23 cellular contexts compared by ENCODE assay signal in genomic region chr2:181483876-181484275, GRCh38. TPM values are rescaled to one million over a fixed set of nuclear protein-coding genes. Genes with fewer than 3 reads are reported as not detected.
DNase-seq lines count a peak whose midpoint lies in the region; ATAC-seq and TF ChIP-seq lines count a peak whose summit lies in the region.
"Had no signal": no experiment of that assay in that cellular context is flagged by ENCODE, and none has a peak within 500 bp of the region (broad histone marks: within the 10 kb centered on the region; RNA-seq: fewer than 3 reads in every experiment).

No MANE protein-coding gene starts in this region.

- no peaks in the 10 kb centered on the region for H3K4me1 ChIP-seq in esophagus squamous epithelium
- H3K4me1 ChIP-seq: adrenal gland, breast epithelium, heart right ventricle, left ventricle myocardium inferior had no signal

- POLR2A ChIA-PET in activated CD4-positive, alpha-beta T cell treated with anti-CD3 and anti-CD28 coated beads, Interleukin-2, amount 10 ng/mL, durations not matched to agents 7 days and 5 days (lab: Charles Lee), result no interaction called here

- no peak overlapping the region for H3K27ac ChIP-seq in esophagus squamous epithelium
- H3K27ac ChIP-seq: adrenal gland, breast epithelium, heart right ventricle, left ventricle myocardium inferior, skin epidermis had no signal

- H3K4me1 Mint-ChIP-seq in activated CD4-positive, alpha-beta T cell treated with anti-CD3 and anti-CD28 coated beads, Interleukin-2, amount 10 ng/mL, durations not matched to agents 7 days and 5 days, result no peaks in the 10 kb centered on the region
- peaks cover 4 to 10% (median 5%) of the 10 kb centered on the region in 3 donors for H3K4me1 Mint-ChIP-seq in IgD-negative memory B cell
- peaks cover 23 to 44% of the 10 kb centered on the region in 2 donors for H3K4me1 Mint-ChIP-seq in natural killer cell
- H3K4me1 Mint-ChIP-seq in nephron progenitor cell, result no peaks in the 10 kb centered on the region

- peaks cover 75% of the 10 kb centered on the region for H3K36me3 Mint-ChIP-seq in activated CD4-positive, alpha-beta T cell treated with anti-CD3 and anti-CD28 coated beads, Interleukin-2, amount 10 ng/mL, durations not matched to agents 7 days and 5 days (ENCODE audit: low read depth)
- H3K36me3 Mint-ChIP-seq in IgD-negative memory B cell, result peaks cover 5% of the 10 kb centered on the region
- H3K36me3 Mint-ChIP-seq in natural killer cell, result peaks cover 46% of the 10 kb centered on the region
- no peaks in the 10 kb centered on the region for H3K36me3 Mint-ChIP-seq in nephron progenitor cell (ENCODE audit: low read depth)
- H3K36me3 Mint-ChIP-seq: WTC11 had no signal

- H3K9me3 ChIP-seq in esophagus squamous epithelium, result no peaks in the 10 kb centered on the region
- H3K9me3 ChIP-seq: adrenal gland, breast epithelium, heart right ventricle, left ventricle myocardium inferior had no signal

- TF ChIP-seq POLR2A in esophagus squamous epithelium (IDR thresholded peaks at IDR 0.05), result no peak

- 57 to 82% methylated on average over 1 of the region's 1 CpG for WGBS in esophagus squamous epithelium, 2 donors

- no peak overlapping the region for H3K4me3 ChIP-seq in esophagus squamous epithelium
- H3K4me3 ChIP-seq: adrenal gland, breast epithelium, heart right ventricle, left ventricle myocardium inferior, skin epidermis had no signal

- TF ChIP-seq CTCF in natural killer cell (IDR thresholded peaks at IDR 0.05) (no peak), esophagus squamous epithelium (IDR thresholded peaks at IDR 0.05) (no peak), nephron progenitor cell (IDR thresholded peaks at IDR 0.05) (no peak)

- H3K4me3 Mint-ChIP-seq in activated CD4-positive, alpha-beta T cell treated with anti-CD3 and anti-CD28 coated beads, Interleukin-2, amount 10 ng/mL, durations not matched to agents 7 days and 5 days, result no peak overlapping the region
- H3K4me3 Mint-ChIP-seq in IgD-negative memory B cell (no peak overlapping the region), natural killer cell (no peak overlapping the region), nephron progenitor cell (no peak overlapping the region)
- H3K4me3 Mint-ChIP-seq: stimulated activated naive CD8-positive, alpha-beta T cell treated with anti-CD3 and anti-CD28 coated beads, Interleukin-15, Interleukin-2, amounts not matched to agents 100 ng/mL and 50 ng/mL, for 24 hours; WTC11 had no signal

- H3K27me3 ChIP-seq in esophagus squamous epithelium, result no peaks in the 10 kb centered on the region
- H3K27me3 ChIP-seq: adrenal gland, breast epithelium, heart right ventricle had no signal

- no peaks in the 10 kb centered on the region for H3K27me3 Mint-ChIP-seq in activated CD4-positive, alpha-beta T cell treated with anti-CD3 and anti-CD28 coated beads, Interleukin-2, amount 10 ng/mL, durations not matched to agents 7 days and 5 days
- H3K27me3 Mint-ChIP-seq in IgD-negative memory B cell (no peaks in the 10 kb centered on the region), natural killer cell (ENCODE audit: low read depth in 2 of 2) (no peaks in the 10 kb centered on the region), nephron progenitor cell (ENCODE audit: low read depth, poor library complexity) (peaks cover 3% of the 10 kb centered on the region)
- H3K27me3 Mint-ChIP-seq: stimulated activated naive CD8-positive, alpha-beta T cell treated with anti-CD3 and anti-CD28 coated beads, Interleukin-15, Interleukin-2, amounts not matched to agents 100 ng/mL and 50 ng/mL, for 24 hours had no signal

- no peaks in the 10 kb centered on the region for H3K36me3 ChIP-seq in esophagus squamous epithelium
- H3K36me3 ChIP-seq: breast epithelium, left ventricle myocardium inferior had no signal

- in situ Hi-C loops in SK-MEL-5 (cut with HindIII; ENCODE audit: low pct_unique_long_range_greater_than_20kb, low sequenced_read_pairs), result no loop called here

- peak overlapping the region; percentile 11 for H3K27ac Mint-ChIP-seq in activated CD4-positive, alpha-beta T cell treated with anti-CD3 and anti-CD28 coated beads, Interleukin-2, amount 10 ng/mL, durations not matched to agents 7 days and 5 days
- peak overlapping the region in 2 of 3 donors; percentile 1 to 27 for H3K27ac Mint-ChIP-seq in IgD-negative memory B cell
- peak overlapping the region; percentile 73 to 80 for H3K27ac Mint-ChIP-seq in natural killer cell
- no peak overlapping the region for H3K27ac Mint-ChIP-seq in nephron progenitor cell
- H3K27ac Mint-ChIP-seq: WTC11 had no signal

- CTCF ChIA-PET in activated CD4-positive, alpha-beta T cell treated with anti-CD3 and anti-CD28 coated beads, Interleukin-2, amount 10 ng/mL, durations not matched to agents 7 days and 5 days (lab: Charles Lee), result interaction anchor here (0.6 to 1.0 kb wide), 3 partner anchors 11 to 59 kb away, joined by 3 read pairs; no protein-coding TSS in a partner anchor

- intact Hi-C loops in natural killer cell (cut with micrococcal nuclease), result no loop called here
- intact Hi-C loops in esophagus squamous epithelium (cut with DNase I), result no loop called here

- no peaks in the 10 kb centered on the region for H3K9me3 Mint-ChIP-seq in activated CD4-positive, alpha-beta T cell treated with anti-CD3 and anti-CD28 coated beads, Interleukin-2, amount 10 ng/mL, durations not matched to agents 7 days and 5 days
- no peaks in the 10 kb centered on the region for H3K9me3 Mint-ChIP-seq in IgD-negative memory B cell
- H3K9me3 Mint-ChIP-seq in natural killer cell, result no peaks in the 10 kb centered on the region
- no peaks in the 10 kb centered on the region for H3K9me3 Mint-ChIP-seq in nephron progenitor cell
- H3K9me3 Mint-ChIP-seq: stimulated activated naive CD8-positive, alpha-beta T cell treated with anti-CD3 and anti-CD28 coated beads, Interleukin-15, Interleukin-2, amounts not matched to agents 100 ng/mL and 50 ng/mL, for 24 hours; WTC11 had no signal

- no peak for ATAC-seq in natural killer cell
- ATAC-seq: heart right ventricle, WTC11 had no signal

- DNase-seq in activated CD4-positive, alpha-beta T cell treated with anti-CD3 and anti-CD28 coated beads, Interleukin-2, amount 10 ng/mL, durations not matched to agents 7 days and 5 days, result no peak
- no peak for DNase-seq in activated CD4-positive, alpha-beta T cell treated with anti-CD3 and anti-CD28 coated beads, Interleukin-2, amount 50 U/mL, for 4 hours
- DNase-seq in SK-MEL-5 (ENCODE audit: low read depth, low spot score) (peak; percentile 2), natural killer cell (no peak), esophagus squamous epithelium (lab: John Stamatoyannopoulos, UW) (no peak), nephron progenitor cell (no peak), RKO (ENCODE audit: low spot score) (no peak)
- DNase-seq: adrenal gland, HCEC 1CT, heart right ventricle, KBM-7, left ventricle myocardium inferior, MV-4-11, NCI-H2171, NCI-H774, SIG-M5, T-helper 9 cell, trophoblast cell had no signal

RNA-seq across cellular contexts. Expression of gene ITGA4, which starts 26.7 kb away (rescaled TPM):
- 100 to 1,000 TPM; 160 to 163 TPM for total RNA-seq in activated CD4-positive, alpha-beta T cell treated with anti-CD3 and anti-CD28 coated beads, Interleukin-2, amount 10 ng/mL, durations not matched to agents 7 days and 5 days
- polyA plus RNA-seq in IgD-negative memory B cell, result 129 TPM
- 3.1 and 3.7 TPM in 2 replicates for total RNA-seq in SK-MEL-5 (2014; rRNA removed; shearing (Covaris generic))
- polyA plus RNA-seq in SK-MEL-5 (2015; cell fraction: cytosol; rRNA removed), result 3.5 and 6.7 TPM in 2 replicates
- polyA plus RNA-seq in SK-MEL-5 (2015; cell fraction: nucleus; rRNA removed), result 2.5 and 7.4 TPM in 2 replicates
- total RNA-seq in natural killer cell (100 to 1,000 TPM; 178 to 235 (median 189) TPM), esophagus squamous epithelium (1 to 10 TPM; 1.6 to 9.0 (median 6.4) TPM)

Comparison
In these comparisons a context has a peak if more than half of its experiments do, and no peak if none do; other contexts are left out.
1. RNA of gene ITGA4, which starts 26.7 kb away (total RNA-seq): 178 to 235 TPM in natural killer cell and 160 to 163 TPM in activated CD4-positive, alpha-beta T cell treated with anti-CD3 and anti-CD28 coated beads, Interleukin-2, amount 10 ng/mL, durations not matched to agents 7 days and 5 days; 1.6 to 9.0 TPM in esophagus squamous epithelium and 3.1 to 3.7 TPM in SK-MEL-5; every median in the first group is over 10 times any median in the second.